ENCODE assay signal across 23 cellular contexts in genomic region chr15:51603002-51603401, GRCh38.
"Had no signal": no experiment of that assay in that cellular context is flagged by ENCODE, and none has a peak within 500 bp of the region (broad histone marks: within the 10 kb centered on the region; RNA-seq: fewer than 3 reads in every experiment).

No MANE protein-coding gene starts in this region.

- DNase-seq: activated CD4-positive, alpha-beta memory T cell treated with anti-CD3 and anti-CD28 coated beads for 36 hours; activated CD4-positive, alpha-beta T cell treated with anti-CD3 and anti-CD28 coated beads for 48 hours; activated effector memory CD4-positive, alpha-beta T cell treated with Interleukin-2 at 50 U/mL for 16 hours; activated naive CD4-positive, alpha-beta T cell treated with anti-CD3 and anti-CD28 coated beads for 36 hours; activated naive CD8-positive, alpha-beta T cell treated with anti-CD3 and anti-CD28 coated beads, Interleukin-2, amount 10 ng/mL, durations not matched to agents 7 days and 5 days; activated T-cell treated with anti-CD3 and anti-CD28 coated beads, Interleukin-2, amount 50 U/mL, for 72 hours; amygdala; dermis blood vessel endothelial cell; effector CD8-positive, alpha-beta T cell; foreskin melanocyte; hippocampal formation; kidney glomerular epithelial cell; naive thymus-derived CD8-positive, alpha-beta T cell; pancreas; psoas muscle; stimulated activated CD4-positive, alpha-beta T cell treated with anti-CD3 and anti-CD28 coated beads, Interleukin-12 subunit alpha, Interleukin-12 subunit beta, amount 100 ng/mL, for 4 hours; stimulated activated CD4-positive, alpha-beta T cell treated with anti-CD3 and anti-CD28 coated beads, Interleukin-4, amount 100 ng/mL, for 4 hours; stimulated activated naive CD8-positive, alpha-beta T cell treated with anti-CD3 and anti-CD28 coated beads, Interleukin-15, Interleukin-2, amounts not matched to agents 100 U/mL and 50 U/mL, for 24 hours; upper lobe of right lung had no signal

- ATAC-seq: activated T-cell treated with anti-CD3 and anti-CD28 coated beads, Interleukin-2, amount 50 U/mL, for 72 hours; esophagus mucosa; left lung; naive thymus-derived CD8-positive, alpha-beta T cell; pancreas; psoas muscle; stimulated activated naive CD8-positive, alpha-beta T cell treated with anti-CD3 and anti-CD28 coated beads, Interleukin-15, Interleukin-2, amounts not matched to agents 100 U/mL and 50 U/mL, for 24 hours; upper lobe of right lung had no signal

- H3K4me1 ChIP-seq: psoas muscle, right atrium auricular region had no signal

- FAIRE-seq: pancreas had no signal

- H3K27me3 ChIP-seq: left lung, neutrophil, pancreas, right atrium auricular region, upper lobe of right lung had no signal

- H3K27me3 Mint-ChIP-seq: activated CD4-positive, alpha-beta memory T cell treated with anti-CD3 and anti-CD28 coated beads for 36 hours; activated naive CD8-positive, alpha-beta T cell treated with anti-CD3 and anti-CD28 coated beads, Interleukin-2, amount 10 ng/mL, durations not matched to agents 7 days and 5 days had no signal

- H3K9me3 Mint-ChIP-seq: activated CD4-positive, alpha-beta memory T cell treated with anti-CD3 and anti-CD28 coated beads for 36 hours; activated naive CD4-positive, alpha-beta T cell treated with anti-CD3 and anti-CD28 coated beads for 36 hours; activated T-cell treated with anti-CD3 and anti-CD28 coated beads, Interleukin-2, amount 50 U/mL, for 72 hours had no signal

- H3K9me3 ChIP-seq: left lung, neutrophil, pancreas, psoas muscle, right atrium auricular region, upper lobe of right lung had no signal

- H3K4me3 ChIP-seq: left lung, pancreas, psoas muscle, right atrium auricular region, upper lobe of right lung had no signal

- H3K36me3 ChIP-seq: left lung, neutrophil, pancreas, right atrium auricular region, upper lobe of right lung had no signal

- H3K36me3 Mint-ChIP-seq: activated CD4-positive, alpha-beta memory T cell treated with anti-CD3 and anti-CD28 coated beads for 36 hours had no signal

- H3K27ac ChIP-seq: left lung, neutrophil, pancreas, psoas muscle, right atrium auricular region, upper lobe of right lung had no signal

- H3K27ac Mint-ChIP-seq: activated CD4-positive, alpha-beta memory T cell treated with anti-CD3 and anti-CD28 coated beads for 36 hours; activated naive CD4-positive, alpha-beta T cell treated with anti-CD3 and anti-CD28 coated beads for 36 hours; activated naive CD8-positive, alpha-beta T cell treated with anti-CD3 and anti-CD28 coated beads, Interleukin-2, amount 10 ng/mL, durations not matched to agents 7 days and 5 days; activated T-cell treated with anti-CD3 and anti-CD28 coated beads, Interleukin-2, amount 50 U/mL, for 72 hours; naive thymus-derived CD8-positive, alpha-beta T cell had no signal

- H3K4me3 Mint-ChIP-seq: activated CD4-positive, alpha-beta memory T cell treated with anti-CD3 and anti-CD28 coated beads for 36 hours; activated naive CD4-positive, alpha-beta T cell treated with anti-CD3 and anti-CD28 coated beads for 36 hours; activated naive CD8-positive, alpha-beta T cell treated with anti-CD3 and anti-CD28 coated beads, Interleukin-2, amount 10 ng/mL, durations not matched to agents 7 days and 5 days; activated T-cell treated with anti-CD3 and anti-CD28 coated beads, Interleukin-2, amount 50 U/mL, for 72 hours; naive thymus-derived CD8-positive, alpha-beta T cell had no signal
